In the genomic region with DNA sequence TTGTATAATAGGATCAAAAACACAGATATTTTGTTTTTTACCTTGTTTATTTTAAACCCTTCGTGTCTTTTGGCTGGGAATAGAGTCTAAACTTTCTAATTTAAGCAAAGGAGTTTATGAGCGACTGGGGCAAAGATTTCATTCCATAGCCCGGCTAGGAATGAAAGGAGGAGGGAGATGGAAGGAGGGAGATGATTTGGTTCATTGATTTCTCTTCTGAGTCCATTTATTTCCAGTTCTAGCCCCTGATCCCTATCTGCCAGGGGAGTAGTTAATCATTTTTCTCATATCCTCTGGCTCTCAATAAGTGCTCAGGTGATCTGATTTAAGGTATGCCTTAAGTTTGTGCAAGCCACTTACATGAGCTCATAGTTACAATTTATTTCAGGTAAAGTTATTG, we compare ENCODE assay signal across 25 cellular contexts.
"Had no signal": no experiment of that assay in that cellular context is flagged by ENCODE, and none has a peak within 500 bp of the region (broad histone marks: within the 10 kb centered on the region; RNA-seq: fewer than 3 reads in every experiment).

No MANE protein-coding gene starts in this region.

- H3K9me3 ChIP-seq: gastroesophageal sphincter, left lung, ovary, psoas muscle, right lobe of liver, thoracic aorta, tibial nerve, upper lobe of left lung had no signal

- FAIRE-seq: islet of Langerhans, small intestine, urothelium cell line had no signal

- DNase-seq: dermis blood vessel endothelial cell; effector memory CD8-positive, alpha-beta T cell; heart left ventricle; left lung; mammary epithelial cell; naive thymus-derived CD8-positive, alpha-beta T cell; occipital lobe; ovary; posterior cingulate gyrus; psoas muscle; retina; right lobe of liver; small intestine; stimulated activated CD4-positive, alpha-beta T cell treated with anti-CD3 and anti-CD28 coated beads, Interleukin-15, amount 100 ng/mL, for 24 hours; stimulated activated CD4-positive, alpha-beta T cell treated with anti-CD3 and anti-CD28 coated beads, Interleukin-2, amount 100 ng/mL, for 48 hours; stimulated activated naive B cell treated with anti-CD40 and anti-IgM and Interleukin-4, amounts not matched to agents 10 μg/mL and 1 μg/mL and 100 μg/mL, for 72 hours; upper lobe of left lung had no signal

- H3K27me3 ChIP-seq: gastroesophageal sphincter, heart left ventricle, hepatocyte, left lung, ovary, right lobe of liver, tibial nerve, upper lobe of left lung had no signal

- ATAC-seq: effector memory CD8-positive, alpha-beta T cell; esophagus mucosa; gastroesophageal sphincter; heart left ventricle; left lung; naive thymus-derived CD8-positive, alpha-beta T cell; psoas muscle; right lobe of liver; stimulated activated naive B cell treated with anti-CD40 and anti-IgM and Interleukin-4, amounts not matched to agents 10 μg/mL and 1 μg/mL and 100 μg/mL, for 72 hours had no signal

- H3K4me1 ChIP-seq: gastroesophageal sphincter, heart left ventricle, left lung, psoas muscle, right lobe of liver, tibial nerve, upper lobe of left lung had no signal

- H3K4me3 ChIP-seq: coronary artery, gastroesophageal sphincter, heart left ventricle, hepatocyte, left lung, ovary, psoas muscle, right lobe of liver, thoracic aorta, tibial nerve, upper lobe of left lung had no signal

- H3K27ac ChIP-seq: coronary artery, gastroesophageal sphincter, heart left ventricle, hepatocyte, left lung, ovary, psoas muscle, right lobe of liver, thoracic aorta, tibial nerve, upper lobe of left lung had no signal

- H3K36me3 ChIP-seq: gastroesophageal sphincter, heart left ventricle, left lung, ovary, right lobe of liver, thoracic aorta, tibial nerve, upper lobe of left lung had no signal
